ENCODE assay signal across 9 cellular contexts in the genomic region with DNA sequence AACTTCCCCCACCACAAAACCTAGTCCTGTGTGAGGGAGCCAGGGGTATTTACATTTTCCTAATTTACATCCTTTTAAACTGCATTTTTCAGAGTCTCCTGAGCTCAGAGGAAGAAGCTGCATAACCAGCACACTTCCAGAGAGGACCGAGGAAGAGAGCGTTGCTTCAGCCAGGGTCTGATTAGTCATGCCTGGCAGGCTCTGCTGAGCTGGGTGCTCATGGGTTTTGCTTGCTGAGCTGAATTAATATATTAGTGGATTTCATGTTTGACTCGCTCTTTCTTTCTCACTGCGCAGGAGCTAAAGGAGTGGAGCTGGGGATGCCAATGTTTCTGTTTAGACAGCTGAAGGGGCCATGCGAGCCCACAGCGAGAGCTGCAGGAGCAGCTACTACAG.
A peak's percentile ranks its signal among the peaks of the same experiment; 100 is the strongest.
DNase-seq lines count a peak whose midpoint lies in the region; ATAC-seq and TF ChIP-seq lines count a peak whose summit lies in the region.
"Had no signal": no experiment of that assay in that cellular context is flagged by ENCODE, and none has a peak within 500 bp of the region (broad histone marks: within the 10 kb centered on the region; RNA-seq: fewer than 3 reads in every experiment).

No MANE protein-coding gene starts in this region.

- H3K27ac ChIP-seq in tibial artery: peak overlapping the region; percentile 53 to 76

- peak overlapping the region; percentile 90 for H3K27ac Mint-ChIP-seq in chondrocyte (ENCODE audit: unreplicated experiment)
- H3K27ac Mint-ChIP-seq: activated naive CD8-positive, alpha-beta T cell had no signal

- H3K4me1 Mint-ChIP-seq in chondrocyte (ENCODE audit: low read depth): peaks cover 42% of the 10 kb centered on the region

- no peaks in the 10 kb centered on the region for H3K27me3 ChIP-seq in MG63
- no peaks in the 10 kb centered on the region for H3K27me3 ChIP-seq in tibial artery

- no peaks in the 10 kb centered on the region for H3K36me3 ChIP-seq in MG63
- no peaks in the 10 kb centered on the region for H3K36me3 ChIP-seq in tibial artery

- no peak for ATAC-seq in HG02759 (IDR thresholded peaks at IDR 0.05; ENCODE audit: unreplicated experiment)

- intact Hi-C loops in tibial artery (cut with DNase I; ENCODE audit: low total_unique reads): no loop called here

- peaks cover 0 to 52% (median 39%) of the 10 kb centered on the region in 4 donors for H3K4me1 ChIP-seq in tibial artery

- H3K4me3 ChIP-seq in MG63: no peak overlapping the region
- H3K4me3 ChIP-seq in tibial artery: peak overlapping the region in 1 of 2 donors; percentile 20

- H3K36me3 Mint-ChIP-seq in chondrocyte (ENCODE audit: low read depth): no peaks in the 10 kb centered on the region
- H3K36me3 Mint-ChIP-seq: activated naive CD8-positive, alpha-beta T cell had no signal

- H3K9me3 ChIP-seq in MG63 (no peaks in the 10 kb centered on the region), tibial artery (no peaks in the 10 kb centered on the region)

- DNase-seq in MG63 (peak; percentile 88), chondrocyte (ENCODE audit: low spot score) (no peak), kidney tubule cell (ENCODE audit: low spot score) (peak; percentile 74), tibial artery (peak; percentile 61 to 78), foreskin melanocyte (no peak)
- no peak for DNase-seq in activated CD8-positive, alpha-beta memory T cell treated with anti-CD3 and anti-CD28 coated beads, Interleukin-2, amount 50 U/mL, for 48 hours
- DNase-seq: MV-4-11 had no signal

- H3K4me3 Mint-ChIP-seq in chondrocyte (ENCODE audit: unreplicated experiment): peak overlapping the region; percentile 1
- H3K4me3 Mint-ChIP-seq: activated naive CD8-positive, alpha-beta T cell had no signal

- TF ChIP-seq CTCF in chondrocyte (IDR thresholded peaks at IDR 0.05): no peak
- no peak for TF ChIP-seq CTCF in tibial artery (IDR thresholded peaks at IDR 0.05)

- H3K27me3 Mint-ChIP-seq in chondrocyte (ENCODE audit: low read depth): no peaks in the 10 kb centered on the region

- H3K9me3 Mint-ChIP-seq in chondrocyte (ENCODE audit: low read depth): no peaks in the 10 kb centered on the region

Comparison
In these comparisons a context has a peak if more than half of its experiments do, and no peak if none do; other contexts are left out.
1. DNase-seq: peak in MG63 (single experiment), kidney tubule cell (single experiment) and tibial artery (2 of 2); none in chondrocyte (single experiment), foreskin melanocyte (single experiment) and activated CD8-positive, alpha-beta memory T cell treated with anti-CD3 and anti-CD28 coated beads, Interleukin-2, amount 50 U/mL, for 48 hours (single experiment).